27 cellular contexts compared by ENCODE assay signal in the genomic region with DNA sequence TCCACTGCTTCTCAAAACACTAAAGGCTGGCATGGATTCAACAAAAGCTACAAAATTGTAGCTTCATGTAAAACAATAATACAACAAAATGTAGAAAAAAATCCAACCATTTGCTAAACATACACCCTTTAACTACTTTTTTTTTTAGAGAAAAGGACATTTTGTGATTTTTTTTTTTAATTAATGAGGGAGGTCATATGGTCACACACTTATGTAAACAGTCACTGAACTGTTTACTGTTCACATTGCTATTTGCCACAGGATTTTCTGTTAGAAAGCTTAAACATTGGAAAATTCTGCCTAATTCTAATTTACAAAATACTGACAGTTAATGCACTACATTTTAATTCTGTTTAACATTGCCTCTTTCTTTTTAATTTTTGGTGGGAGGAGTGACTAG.
"Had no signal": no experiment of that assay in that cellular context is flagged by ENCODE, and none has a peak within 500 bp of the region (broad histone marks: within the 10 kb centered on the region; RNA-seq: fewer than 3 reads in every experiment).

No MANE protein-coding gene starts in this region.

- H3K4me3 ChIP-seq: colonic mucosa, coronary artery, dorsolateral prefrontal cortex, esophagus muscularis mucosa, esophagus squamous epithelium, gastrocnemius medialis, gastroesophageal sphincter, heart left ventricle, heart right ventricle had no signal

- H3K27ac ChIP-seq: colonic mucosa, coronary artery, dorsolateral prefrontal cortex, epithelial cell of prostate, esophagus muscularis mucosa, esophagus squamous epithelium, foreskin keratinocyte, gastrocnemius medialis, gastroesophageal sphincter, heart left ventricle, heart right ventricle had no signal

- H3K9me3 Mint-ChIP-seq: effector memory CD8-positive, alpha-beta T cell had no signal

- H3K4me1 ChIP-seq: colonic mucosa, esophagus muscularis mucosa, esophagus squamous epithelium, foreskin keratinocyte, gastrocnemius medialis, gastroesophageal sphincter, heart left ventricle, heart right ventricle had no signal

- H3K27ac Mint-ChIP-seq: dendritic cell treated with granulocyte-macrophage colony-stimulating factor and Interleukin-4, amounts not matched to agents 40 ng/mL and 50 ng/mL, for 4 days; effector memory CD8-positive, alpha-beta T cell; endodermal cell had no signal

- H3K4me3 Mint-ChIP-seq: dendritic cell treated with granulocyte-macrophage colony-stimulating factor and Interleukin-4, amounts not matched to agents 40 ng/mL and 50 ng/mL, for 4 days; effector memory CD8-positive, alpha-beta T cell; endodermal cell had no signal

- H3K9me3 ChIP-seq: colonic mucosa, esophagus squamous epithelium, gastrocnemius medialis, gastroesophageal sphincter, heart left ventricle had no signal

- H3K36me3 ChIP-seq: colonic mucosa, esophagus muscularis mucosa, esophagus squamous epithelium, gastrocnemius medialis, gastroesophageal sphincter, heart left ventricle, heart right ventricle had no signal

- ATAC-seq: effector memory CD8-positive, alpha-beta T cell; esophagus mucosa; foreskin keratinocyte; gastrocnemius medialis; gastroesophageal sphincter; heart left ventricle; heart right ventricle had no signal

- H3K27me3 ChIP-seq: colonic mucosa, dorsolateral prefrontal cortex, esophagus muscularis mucosa, esophagus squamous epithelium, foreskin keratinocyte, gastrocnemius medialis, gastroesophageal sphincter, heart left ventricle, heart right ventricle had no signal

- DNase-seq: colonic mucosa; cortex of kidney; dermis blood vessel endothelial cell; dorsolateral prefrontal cortex; effector CD4-positive, alpha-beta T cell; effector CD8-positive, alpha-beta T cell; effector memory CD4-positive, alpha-beta T cell; effector memory CD8-positive, alpha-beta T cell; endodermal cell; erythroblast; esophagus squamous epithelium; foreskin fibroblast; foreskin keratinocyte; foreskin melanocyte; gastrocnemius medialis; head of caudate nucleus; heart left ventricle; heart right ventricle had no signal

- H3K27me3 Mint-ChIP-seq: dendritic cell treated with granulocyte-macrophage colony-stimulating factor and Interleukin-4, amounts not matched to agents 40 ng/mL and 50 ng/mL, for 4 days; effector memory CD8-positive, alpha-beta T cell had no signal

- FAIRE-seq: colon, endothelial cell of umbilical vein, frontal cortex had no signal
